Comparison of ENCODE assay signal across 13 cellular contexts in genomic region chr10:87531908-87532622, GRCh38. TPM values are rescaled to one million over a fixed set of nuclear protein-coding genes. Genes with fewer than 3 reads are reported as not detected.
DNase-seq lines count a peak whose midpoint lies in the region; ATAC-seq and TF ChIP-seq lines count a peak whose summit lies in the region.
"Had no signal": no experiment of that assay in that cellular context is flagged by ENCODE, and none has a peak within 500 bp of the region (broad histone marks: within the 10 kb centered on the region; RNA-seq: fewer than 3 reads in every experiment).

No MANE protein-coding gene starts in this region.

- POLR2A ChIA-PET in CD4-positive, alpha-beta memory T cell (lab: Charles Lee; ENCODE audit: partially characterized antibody) = no interaction called here

- H3K4me1 Mint-ChIP-seq in CD4-positive, alpha-beta memory T cell = peaks cover 16 to 21% (median 18%) of the 10 kb centered on the region in 4 donors
- H3K4me1 Mint-ChIP-seq in activated naive CD4-positive, alpha-beta T cell treated with anti-CD3 and anti-CD28 coated beads for 36 hours (ENCODE audit: low read depth) = peaks cover 7% of the 10 kb centered on the region

- peaks cover 29% of the 10 kb centered on the region for H4K20me1 ChIP-seq in smooth muscle cell (ENCODE audit: low read depth)

- H3K9me3 ChIP-seq in right cardiac atrium (ENCODE audit: control insufficient read depth, low read length) = no peaks in the 10 kb centered on the region
- peaks cover 0 to 4% (median 0%) of the 10 kb centered on the region in 4 donors for H3K9me3 ChIP-seq in stomach
- no peaks in the 10 kb centered on the region for H3K9me3 ChIP-seq in CD4-positive, alpha-beta memory T cell (ENCODE audit: control insufficient read depth in 1 of 2, low read length in 2 of 2)
- no peaks in the 10 kb centered on the region for H3K9me3 ChIP-seq in smooth muscle cell (replicated peaks; ENCODE audit: low read depth)

- peaks cover 13% of the 10 kb centered on the region for H3K79me2 ChIP-seq in smooth muscle cell (ENCODE audit: low read depth)

- peaks cover 0 to 5% (median under 1%) of the 10 kb centered on the region in 8 donors for H3K9me3 Mint-ChIP-seq in CD4-positive, alpha-beta memory T cell
- peaks cover 1% of the 10 kb centered on the region for H3K9me3 Mint-ChIP-seq in activated naive CD4-positive, alpha-beta T cell treated with anti-CD3 and anti-CD28 coated beads for 36 hours

- H3K9ac ChIP-seq in smooth muscle cell (ENCODE audit: low read depth) = no peak overlapping the region

- no peak for TF ChIP-seq EP300 in stomach (IDR thresholded peaks at IDR 0.05)

- peak; percentile 44 for DNase-seq in M059J (ENCODE audit: low read depth)
- DNase-seq in choroid plexus epithelial cell (ENCODE audit: low read depth) = peak; percentile 92
- peak in 1 of 3 donors; percentile 20 for DNase-seq in right cardiac atrium
- no peak for DNase-seq in stomach
- no peak for DNase-seq in CD4-positive, alpha-beta memory T cell
- DNase-seq in substantia nigra (lab: John Stamatoyannopoulos, UW) = no peak
- no peak for DNase-seq in activated naive CD4-positive, alpha-beta T cell treated with anti-CD3 and anti-CD28 coated beads for 36 hours
- DNase-seq in smooth muscle cell (lab: John Stamatoyannopoulos, UW; ENCODE audit: unreplicated experiment) = no peak
- DNase-seq: activated CD4-positive, alpha-beta T cell treated with anti-CD3 and anti-CD28 coated beads, Interleukin-2, amount 50 U/mL, for 4 hours; NCI-H1092 treated with DMSO at 0.1 percent for 48 hours; NCI-H748 treated with DMSO at 0.1 percent for 48 hours had no signal

- TF ChIP-seq POLR2A in stomach (IDR thresholded peaks at IDR 0.05) = no peak

- H3K36me3 Mint-ChIP-seq in CD4-positive, alpha-beta memory T cell = peaks cover 34 to 46% of the 10 kb centered on the region in 2 donors
- H3K36me3 Mint-ChIP-seq in activated naive CD4-positive, alpha-beta T cell treated with anti-CD3 and anti-CD28 coated beads for 36 hours (ENCODE audit: low read depth) = peaks cover 34% of the 10 kb centered on the region

- 39% methylated on average over 4 of the region's 4 CpGs for WGBS in right cardiac atrium
- WGBS in stomach, 5 donors = 43 to 56% (median 50%) methylated on average over 4 of the region's 4 CpGs
- WGBS in smooth muscle cell (ENCODE audit: low lambda C conversion rate) = 90% methylated on average over 4 of the region's 4 CpGs

- H3K36me3 ChIP-seq in stomach = peaks cover 9 to 26% (median 21%) of the 10 kb centered on the region in 4 donors
- no peaks in the 10 kb centered on the region for H3K36me3 ChIP-seq in CD4-positive, alpha-beta memory T cell (ENCODE audit: insufficient read depth, low read length)
- no peaks in the 10 kb centered on the region for H3K36me3 ChIP-seq in smooth muscle cell (ENCODE audit: low read depth)
- H3K36me3 ChIP-seq: ovary had no signal

- CTCF ChIA-PET in CD4-positive, alpha-beta memory T cell (lab: Charles Lee; ENCODE audit: partially characterized antibody) = interaction anchor here (1.2 kb wide), 1 partner anchor 241 kb away, joined by 4 read pairs; no protein-coding TSS in a partner anchor
- CTCF ChIA-PET in activated naive CD4-positive, alpha-beta T cell treated with anti-CD3 and anti-CD28 coated beads for 36 hours (lab: Charles Lee) = interaction anchor here (0.7 to 1.2 kb wide), 4 partner anchors 126 to 739 kb away, joined by 3 to 4 read pairs (median 3); no protein-coding TSS in a partner anchor

- no peak overlapping the region for H3K4me3 Mint-ChIP-seq in CD4-positive, alpha-beta memory T cell
- H3K4me3 Mint-ChIP-seq in activated naive CD4-positive, alpha-beta T cell treated with anti-CD3 and anti-CD28 coated beads for 36 hours = no peak overlapping the region
- H3K4me3 Mint-ChIP-seq: activated naive CD8-positive, alpha-beta T cell had no signal

- H3F3A ChIP-seq in smooth muscle cell (ENCODE audit: low read depth) = no peaks in the 10 kb centered on the region

- H3K4me1 ChIP-seq in right cardiac atrium (ENCODE audit: control insufficient read depth, insufficient read depth, low read length) (no peaks in the 10 kb centered on the region), stomach (peaks cover 0 to 21% (median 3%) of the 10 kb centered on the region in 4 donors), smooth muscle cell (ENCODE audit: low read depth) (no peaks in the 10 kb centered on the region)
- peaks cover 5% of the 10 kb centered on the region for H3K4me1 ChIP-seq in CD4-positive, alpha-beta memory T cell (ENCODE audit: insufficient read depth, low read length)

- no peak overlapping the region for H3K27ac Mint-ChIP-seq in CD4-positive, alpha-beta memory T cell
- H3K27ac Mint-ChIP-seq in activated naive CD4-positive, alpha-beta T cell treated with anti-CD3 and anti-CD28 coated beads for 36 hours = no peak overlapping the region
- H3K27ac Mint-ChIP-seq: activated naive CD8-positive, alpha-beta T cell had no signal

- intact Hi-C loops in right cardiac atrium (cut with DNase I) = loop anchor here in 3 of 4 donors (5.0 to 10.0 kb wide), 2 partner anchors 203 to 205 kb away; no protein-coding TSS in a partner anchor
- intact Hi-C loops in stomach (cut with DNase I; ENCODE audit: low total_unique reads) = no loop called here
- intact Hi-C loops in CD4-positive, alpha-beta memory T cell (cut with micrococcal nuclease) = no loop called here
- intact Hi-C loops in activated naive CD4-positive, alpha-beta T cell treated with anti-CD3 and anti-CD28 coated beads for 36 hours (cut with micrococcal nuclease) = no loop called here

- no peaks in the 10 kb centered on the region for H3K27me3 Mint-ChIP-seq in CD4-positive, alpha-beta memory T cell
- no peaks in the 10 kb centered on the region for H3K27me3 Mint-ChIP-seq in activated naive CD4-positive, alpha-beta T cell treated with anti-CD3 and anti-CD28 coated beads for 36 hours (ENCODE audit: low read depth)
- H3K27me3 Mint-ChIP-seq: activated naive CD8-positive, alpha-beta T cell had no signal

- TF ChIP-seq CTCF in choroid plexus epithelial cell (conservative IDR thresholded peaks at IDR 0.05; ENCODE audit: low read depth, low read length) = no peak
- TF ChIP-seq CTCF in stomach (IDR thresholded peaks at IDR 0.05) = no peak
- no peak for TF ChIP-seq CTCF in smooth muscle cell (IDR thresholded peaks at IDR 0.05; ENCODE audit: borderline replicate concordance, insufficient read depth, poor library complexity, severe bottlenecking)

- H3K27ac ChIP-seq in right cardiac atrium (ENCODE audit: low read length) (no peak overlapping the region), stomach (peak overlapping the region in 3 of 5 donors; percentile 33 to 67 (median 66)), substantia nigra (ENCODE audit: low read depth, low read length, poor library complexity, severe bottlenecking) (no peak overlapping the region), smooth muscle cell (ENCODE audit: low read depth) (no peak overlapping the region)
- H3K27ac ChIP-seq in CD4-positive, alpha-beta memory T cell (ENCODE audit: low read depth, low read length) = no peak overlapping the region

- no peak overlapping the region for H2AFZ ChIP-seq in smooth muscle cell (ENCODE audit: low read depth)

- H3K4me2 ChIP-seq in smooth muscle cell = no peak overlapping the region

- H3K4me3 ChIP-seq in choroid plexus epithelial cell (ENCODE audit: low read depth, low read length) = no peak overlapping the region
- H3K4me3 ChIP-seq in right cardiac atrium (ENCODE audit: low read length) = no peak overlapping the region
- H3K4me3 ChIP-seq in stomach = no peak overlapping the region
- H3K4me3 ChIP-seq in CD4-positive, alpha-beta memory T cell (ENCODE audit: low read length in 2 of 2) = no peak overlapping the region
- no peak overlapping the region for H3K4me3 ChIP-seq in smooth muscle cell
- H3K4me3 ChIP-seq: ovary had no signal

- no peaks in the 10 kb centered on the region for H3K27me3 ChIP-seq in right cardiac atrium (ENCODE audit: control insufficient read depth, insufficient read depth)
- H3K27me3 ChIP-seq in stomach = no peaks in the 10 kb centered on the region
- no peaks in the 10 kb centered on the region for H3K27me3 ChIP-seq in CD4-positive, alpha-beta memory T cell (ENCODE audit: insufficient read depth, low read length)
- H3K27me3 ChIP-seq in smooth muscle cell (ENCODE audit: low read depth) = no peaks in the 10 kb centered on the region
- H3K27me3 ChIP-seq: ovary had no signal

- ATAC-seq in right cardiac atrium = peak; percentile 90 to 94

RNA-seq across cellular contexts. Expression of gene MINPP1, which starts 27.4 kb away (rescaled TPM):
- 57.3 and 61.4 TPM in 2 replicates for total RNA-seq in M059J (2014; rRNA removed; shearing (Covaris generic))
- total RNA-seq in right cardiac atrium (1 to 10 TPM; 6.7 to 8.1 (median 6.9) TPM), stomach (10 to 100 TPM in 3 of 5 donors, 1 to 10 TPM in 1, under 1 TPM in 1; 0.89 to 19.4 (median 12.7) TPM), smooth muscle cell (31.7 and 41.3 TPM in 2 replicates)
- polyA plus RNA-seq in right cardiac atrium (6.0 TPM), stomach (1 to 10 TPM; 3.7 to 8.2 (median 4.9) TPM), smooth muscle cell (20.3 and 24.5 TPM in 2 replicates)
- total RNA-seq in CD4-positive, alpha-beta memory T cell = 1 to 10 TPM; 8.2 to 9.3 TPM
- 10 to 100 TPM; 10.9 to 11.0 TPM for polyA plus RNA-seq in CD4-positive, alpha-beta memory T cell
- total RNA-seq in activated naive CD4-positive, alpha-beta T cell treated with anti-CD3 and anti-CD28 coated beads for 36 hours = 1 to 10 TPM; 5.3 to 5.8 TPM

Comparison
In these comparisons a context has a peak if more than half of its experiments do, and no peak if none do; other contexts are left out.
1. DNase-seq: peak in M059J (single experiment) and choroid plexus epithelial cell (single experiment); none in stomach (single experiment), CD4-positive, alpha-beta memory T cell (0 of 5), substantia nigra (0 of 49), activated naive CD4-positive, alpha-beta T cell treated with anti-CD3 and anti-CD28 coated beads for 36 hours (single experiment) and smooth muscle cell (single experiment).
2. H3K27ac ChIP-seq: peak in stomach (3 of 5); none in right cardiac atrium (single experiment), CD4-positive, alpha-beta memory T cell (single experiment), substantia nigra (single experiment) and smooth muscle cell (single experiment).
3. intact Hi-C loops: an anchor here in right cardiac atrium (5.0 to 10.0 kb wide); none called in stomach, CD4-positive, alpha-beta memory T cell and activated naive CD4-positive, alpha-beta T cell treated with anti-CD3 and anti-CD28 coated beads for 36 hours.